ENCODE assay signal across 31 cellular contexts in genomic region chr6:38116248-38116647, GRCh38.
"Had no signal": no experiment of that assay in that cellular context is flagged by ENCODE, and none has a peak within 500 bp of the region (broad histone marks: within the 10 kb centered on the region; RNA-seq: fewer than 3 reads in every experiment).

No MANE protein-coding gene starts in this region.

- H3K27ac ChIP-seq: brain microvascular endothelial cell, heart left ventricle, left ventricle myocardium inferior, neutrophil, ovary, sigmoid colon, upper lobe of left lung, vagina had no signal

- H3K4me3 ChIP-seq: heart left ventricle, left ventricle myocardium inferior, lung, ovary, sigmoid colon, upper lobe of left lung, vagina had no signal

- H3K36me3 ChIP-seq: brain microvascular endothelial cell, ovary, vagina had no signal

- H3K27me3 ChIP-seq: brain microvascular endothelial cell, heart left ventricle, neutrophil, ovary, sigmoid colon, upper lobe of left lung, vagina had no signal

- DNase-seq: activated CD4-positive, alpha-beta T cell treated with anti-CD3 and anti-CD28 coated beads, Interleukin-2, amount 50 U/mL, for 1 hour; activated CD8-positive, alpha-beta T cell treated with anti-CD3 and anti-CD28 coated beads for 36 hours; activated gamma-delta T cell treated with Interleukin-2 at 50 U/mL for 16 hours; activated naive CD4-positive, alpha-beta T cell treated with anti-CD3 and anti-CD28 coated beads, Interleukin-2, amount 50 U/mL, for 16 hours; activated T-cell treated with anti-CD3 and anti-CD28 coated beads, Interleukin-2, amount 50 U/mL, for 4 hours; amniotic stem cell; brain microvascular endothelial cell; central memory CD4-positive, alpha-beta T cell; dermis blood vessel endothelial cell; effector CD4-positive, alpha-beta T cell; foreskin fibroblast; heart left ventricle; kidney glomerular epithelial cell; left ventricle myocardium inferior; ovary; sigmoid colon; stimulated activated CD4-positive, alpha-beta T cell treated with anti-CD3 and anti-CD28 coated beads, Interleukin-1b, Interleukin-23, amount 100 ng/mL, for 48 hours; stimulated activated CD4-positive, alpha-beta T cell treated with anti-CD3 and anti-CD28 coated beads, Interleukin-4, amount 100 ng/mL, for 4 hours; stimulated activated CD8-positive, alpha-beta memory T cell treated with anti-CD3 and anti-CD28 coated beads, Interleukin-4, amount 100 ng/mL, for 48 hours; stimulated activated naive CD8-positive, alpha-beta T cell treated with anti-CD3 and anti-CD28 coated beads, Interleukin-15, amount 100 ng/mL, for 72 hours; substantia nigra; T-helper 2 cell; upper lobe of left lung had no signal

- H3K9me3 ChIP-seq: heart left ventricle, left ventricle myocardium inferior, neutrophil, ovary, sigmoid colon, upper lobe of left lung, vagina had no signal

- ATAC-seq: activated CD8-positive, alpha-beta T cell treated with anti-CD3 and anti-CD28 coated beads for 36 hours; activated T-cell treated with anti-CD3 and anti-CD28 coated beads, Interleukin-2, amount 50 U/mL, for 4 hours; activated T-helper 17 cell treated with anti-CD3 and anti-CD28 coated beads, Interleukin-2, amount 50 U/mL, for 72 hours; heart left ventricle; stimulated activated memory B cell treated with anti-CD40 and anti-IgM and Interleukin-4, amounts not matched to agents 10 μg/mL and 1 μg/mL and 100 μg/mL, for 72 hours; stimulated activated naive CD8-positive, alpha-beta T cell treated with anti-CD3 and anti-CD28 coated beads, Interleukin-15, amount 100 ng/mL, for 72 hours had no signal

- FAIRE-seq: astrocyte, colon, small intestine had no signal
